Comparison of ENCODE assay signal across 24 cellular contexts in genomic region chr6:44310241-44310640, GRCh38. TPM values are rescaled to one million over a fixed set of nuclear protein-coding genes. Genes with fewer than 3 reads are reported as not detected.
DNase-seq lines count a peak whose midpoint lies in the region; ATAC-seq, FAIRE-seq and TF ChIP-seq lines count a peak whose summit lies in the region.
"Had no signal": no experiment of that assay in that cellular context is flagged by ENCODE, and none has a peak within 500 bp of the region (broad histone marks: within the 10 kb centered on the region; RNA-seq: fewer than 3 reads in every experiment).

No MANE protein-coding gene starts in this region.

- peaks cover 46% of the 10 kb centered on the region for H3K36me3 ChIP-seq in CD4-positive, CD25-positive, alpha-beta regulatory T cell (ENCODE audit: control insufficient read depth, insufficient read depth, low read length)
- H3K36me3 ChIP-seq in bronchial epithelial cell (ENCODE audit: control insufficient read depth, insufficient read depth, low read length) (peaks cover 27% of the 10 kb centered on the region), MG63 (peaks cover 73% of the 10 kb centered on the region)

- ATAC-seq in CD4-positive, CD25-positive, alpha-beta regulatory T cell (ENCODE audit: low read depth in 2 of 2) = no peak
- ATAC-seq in CD4-positive, alpha-beta T cell (ENCODE audit: poor library complexity) = no peak
- no peak for ATAC-seq in HG02884 (IDR thresholded peaks at IDR 0.05; ENCODE audit: unreplicated experiment)

- intact Hi-C loops in CD4-positive, alpha-beta T cell (cut with DNase I, micrococcal nuclease) = no loop called here

- H3K27me3 Mint-ChIP-seq in CD4-positive, CD25-positive, alpha-beta regulatory T cell = peaks cover 4% of the 10 kb centered on the region
- H3K27me3 Mint-ChIP-seq in CD4-positive, alpha-beta T cell = no peaks in the 10 kb centered on the region
- no peaks in the 10 kb centered on the region for H3K27me3 Mint-ChIP-seq in nephron (ENCODE audit: low read depth)

- DNase-seq in CD4-positive, CD25-positive, alpha-beta regulatory T cell = no peak
- DNase-seq in CD4-positive, alpha-beta T cell = no peak
- DNase-seq in bronchial epithelial cell (ENCODE audit: low read depth) (no peak), MG63 (no peak), C1 segment of cervical spinal cord (lab: John Stamatoyannopoulos, UW) (no peak)
- DNase-seq: GOT3, HCEC 1CT, IMR-90, NCI-H1417, NCI-H1694 treated with DMSO at 0.1 percent for 48 hours, NCI-H2081 treated with DMSO at 0.1 percent for 48 hours, NCI-H2171 treated with DMSO at 0.1 percent for 48 hours, NCI-H524 treated with DMSO at 0.1 percent for 48 hours, NCI-H82 had no signal

- no peak for TF ChIP-seq CTCF in CD4-positive, alpha-beta T cell (IDR thresholded peaks at IDR 0.05)
- TF ChIP-seq CTCF in bronchial epithelial cell (IDR thresholded peaks at IDR 0.05; ENCODE audit: insufficient read depth, low read length, severe bottlenecking) (no peak), nephron (IDR thresholded peaks at IDR 0.05; ENCODE audit: unreplicated experiment in 3 of 3) (no peak)

- H3K27ac ChIP-seq in CD4-positive, CD25-positive, alpha-beta regulatory T cell (ENCODE audit: insufficient read depth, low read length, poor library complexity, severe bottlenecking) = no peak overlapping the region
- H3K27ac ChIP-seq in CD4-positive, alpha-beta T cell (ENCODE audit: low read depth, low read length) = no peak overlapping the region
- H3K27ac ChIP-seq: BLaER1, SJSA1 had no signal

- peak; percentile 82 for FAIRE-seq in bronchial epithelial cell (lab: Jason Lieb, UNC)
- FAIRE-seq: G401.6, GM18507, GM19239, HTR-8/SVneo, RCC 7860 had no signal

- POLR2A ChIA-PET in CD4-positive, alpha-beta T cell (lab: Charles Lee) = no interaction called here

- no peaks in the 10 kb centered on the region for H3K27me3 ChIP-seq in CD4-positive, CD25-positive, alpha-beta regulatory T cell (ENCODE audit: control insufficient read depth, insufficient read depth, low read length)
- H3K27me3 ChIP-seq in CD4-positive, alpha-beta T cell (ENCODE audit: control insufficient read depth, insufficient read depth, low read length) = no peaks in the 10 kb centered on the region
- H3K27me3 ChIP-seq in bronchial epithelial cell (ENCODE audit: control insufficient read depth, insufficient read depth, low read length) (no peaks in the 10 kb centered on the region), MG63 (peaks cover 2% of the 10 kb centered on the region; the same call in 1 of the 2 replicates)
- H3K27me3 ChIP-seq: BLaER1 had no signal

- H3K9me3 Mint-ChIP-seq in CD4-positive, CD25-positive, alpha-beta regulatory T cell = no peaks in the 10 kb centered on the region
- H3K9me3 Mint-ChIP-seq in CD4-positive, alpha-beta T cell = no peaks in the 10 kb centered on the region
- no peaks in the 10 kb centered on the region for H3K9me3 Mint-ChIP-seq in nephron

- H3K4me3 ChIP-seq in CD4-positive, CD25-positive, alpha-beta regulatory T cell (ENCODE audit: low read depth, low read length) = no peak overlapping the region
- H3K4me3 ChIP-seq in bronchial epithelial cell (ENCODE audit: low read depth, low read length) = no peak overlapping the region
- no peak overlapping the region for H3K4me3 ChIP-seq in MG63
- H3K4me3 ChIP-seq: BLaER1, SJSA1 had no signal

- peaks cover 11% of the 10 kb centered on the region for H3K4me1 ChIP-seq in CD4-positive, CD25-positive, alpha-beta regulatory T cell (ENCODE audit: control insufficient read depth, insufficient read depth, low read length, poor library complexity, severe bottlenecking)

- H3K9me3 ChIP-seq in CD4-positive, CD25-positive, alpha-beta regulatory T cell (ENCODE audit: control insufficient read depth in 2 of 2, low read length in 2 of 2) = no peaks in the 10 kb centered on the region
- no peaks in the 10 kb centered on the region for H3K9me3 ChIP-seq in CD4-positive, alpha-beta T cell (ENCODE audit: control insufficient read depth, low read length)
- H3K9me3 ChIP-seq in MG63 = no peaks in the 10 kb centered on the region
- H3K9me3 ChIP-seq: BLaER1, SJSA1 had no signal

- peaks cover 0 to 33% (median 16%) of the 10 kb centered on the region in 4 donors for H3K4me1 Mint-ChIP-seq in CD4-positive, CD25-positive, alpha-beta regulatory T cell
- H3K4me1 Mint-ChIP-seq in CD4-positive, alpha-beta T cell (ENCODE audit: low read depth) = peaks cover 28% of the 10 kb centered on the region
- peaks cover 8% of the 10 kb centered on the region for H3K4me1 Mint-ChIP-seq in nephron

- H3K27ac Mint-ChIP-seq in CD4-positive, CD25-positive, alpha-beta regulatory T cell = no peak overlapping the region
- H3K27ac Mint-ChIP-seq in CD4-positive, alpha-beta T cell = no peak overlapping the region
- H3K27ac Mint-ChIP-seq in nephron = no peak overlapping the region

- CTCF ChIA-PET in CD4-positive, alpha-beta T cell (lab: Charles Lee) = no interaction called here

- peak overlapping the region; percentile 24 to 86 (median 41) for H3K4me3 Mint-ChIP-seq in CD4-positive, CD25-positive, alpha-beta regulatory T cell
- H3K4me3 Mint-ChIP-seq in CD4-positive, alpha-beta T cell = peak overlapping the region; percentile 97
- H3K4me3 Mint-ChIP-seq in nephron = peak overlapping the region; percentile 63 to 98 (median 97)

- peaks cover 28% of the 10 kb centered on the region for H3K36me3 Mint-ChIP-seq in CD4-positive, CD25-positive, alpha-beta regulatory T cell
- peaks cover 70% of the 10 kb centered on the region for H3K36me3 Mint-ChIP-seq in CD4-positive, alpha-beta T cell (ENCODE audit: low read depth)
- H3K36me3 Mint-ChIP-seq in nephron (ENCODE audit: low read depth) = peaks cover 45% of the 10 kb centered on the region

RNA-seq across cellular contexts. Expression of gene AARS2, which starts 2.9 kb away (rescaled TPM):
- 15.7 TPM for total RNA-seq in CD4-positive, CD25-positive, alpha-beta regulatory T cell
- 1 to 10 TPM; 3.6 to 8.3 (median 6.1) TPM for polyA plus RNA-seq in CD4-positive, CD25-positive, alpha-beta regulatory T cell
- total RNA-seq in CD4-positive, alpha-beta T cell = 10 to 100 TPM; 12.0 to 12.7 TPM
- total RNA-seq in bronchial epithelial cell = 9.5 and 12.4 TPM in 2 replicates
- 52.9 and 92.6 TPM in 2 replicates for total RNA-seq in MG63 (2014; rRNA removed; shearing (Covaris generic); ENCODE audit: low replicate concordance)

RNA-seq across cellular contexts. Expression of gene SPATS1, which starts 32.2 kb away (rescaled TPM):
- total RNA-seq in CD4-positive, CD25-positive, alpha-beta regulatory T cell = not detected
- polyA plus RNA-seq in CD4-positive, CD25-positive, alpha-beta regulatory T cell = not detected
- total RNA-seq in CD4-positive, alpha-beta T cell = not detected
- not detected in 2 replicates for total RNA-seq in bronchial epithelial cell
- not detected in 2 replicates for total RNA-seq in MG63 (2014; rRNA removed; shearing (Covaris generic); ENCODE audit: low replicate concordance)
- total RNA-seq: Daoy, IMR-90, SJSA1 had no signal
- polyA plus RNA-seq: IMR-90 had no signal

RNA-seq across cellular contexts. Expression of gene TMEM151B, which starts 40.0 kb away (rescaled TPM):
- not detected for total RNA-seq in CD4-positive, CD25-positive, alpha-beta regulatory T cell
- polyA plus RNA-seq in CD4-positive, CD25-positive, alpha-beta regulatory T cell = not detected
- not detected for total RNA-seq in CD4-positive, alpha-beta T cell
- total RNA-seq in bronchial epithelial cell = not detected in 2 replicates
- total RNA-seq in MG63 (2014; rRNA removed; shearing (Covaris generic); ENCODE audit: low replicate concordance) = 0.20 TPM in 1 of 2 replicates, not detected in the other
- total RNA-seq: IMR-90, SJSA1 had no signal
- polyA plus RNA-seq: IMR-90 had no signal

RNA-seq across cellular contexts. Expression of gene NFKBIE, which starts 44.9 kb away (rescaled TPM):
- total RNA-seq in CD4-positive, CD25-positive, alpha-beta regulatory T cell = 53.8 TPM
- 1 to 10 TPM; 3.6 to 7.0 (median 6.1) TPM for polyA plus RNA-seq in CD4-positive, CD25-positive, alpha-beta regulatory T cell
- 10 to 100 TPM; 43.0 to 43.1 TPM for total RNA-seq in CD4-positive, alpha-beta T cell
- total RNA-seq in bronchial epithelial cell = 3.3 and 5.3 TPM in 2 replicates
- 24.4 and 35.2 TPM in 2 replicates for total RNA-seq in MG63 (2014; rRNA removed; shearing (Covaris generic); ENCODE audit: low replicate concordance)

RNA-seq across cellular contexts. Expression of gene SLC35B2, which starts 52.9 kb away (rescaled TPM):
- total RNA-seq in CD4-positive, CD25-positive, alpha-beta regulatory T cell = 14.8 TPM
- polyA plus RNA-seq in CD4-positive, CD25-positive, alpha-beta regulatory T cell = 10 to 100 TPM; 33.0 to 42.4 (median 36.8) TPM
- 1 to 10 TPM; 6.4 to 7.0 TPM for total RNA-seq in CD4-positive, alpha-beta T cell
- total RNA-seq in bronchial epithelial cell = 50.4 and 52.9 TPM in 2 replicates
- 386 and 631 TPM in 2 replicates for total RNA-seq in MG63 (2014; rRNA removed; shearing (Covaris generic); ENCODE audit: low replicate concordance)

Comparison
In these comparisons a context has a peak if more than half of its experiments do, and no peak if none do; other contexts are left out.
1. H3K4me3 Mint-ChIP-seq: peak in every context shown above with its lines; median percentile 97 in CD4-positive, alpha-beta T cell; 97 in nephron; 41 in CD4-positive, CD25-positive, alpha-beta regulatory T cell.